Comparison of ENCODE assay signal across 10 cellular contexts in genomic region chr1:41504126-41505035, GRCh38. TPM values are rescaled to one million over a fixed set of nuclear protein-coding genes. Genes with fewer than 3 reads are reported as not detected.
DNase-seq lines count a peak whose midpoint lies in the region; ATAC-seq and TF ChIP-seq lines count a peak whose summit lies in the region.
"Had no signal": no experiment of that assay in that cellular context is flagged by ENCODE, and none has a peak within 500 bp of the region (broad histone marks: within the 10 kb centered on the region; RNA-seq: fewer than 3 reads in every experiment).

No MANE protein-coding gene starts in this region.

- H3K23ac ChIP-seq in IMR-90 (ENCODE audit: low read depth, low read length) = no peak overlapping the region

- no peak overlapping the region for H4K5ac ChIP-seq in IMR-90 (ENCODE audit: low read depth, low read length)

- no peak overlapping the region for H2BK5ac ChIP-seq in IMR-90 (ENCODE audit: low read depth, low read length, poor library complexity, severe bottlenecking)

- H2BK20ac ChIP-seq in IMR-90 (ENCODE audit: low read depth, low read length) = no peak overlapping the region

- no peak for TF ChIP-seq POLR2A in IMR-90 (IDR thresholded peaks at IDR 0.05; ENCODE audit: low read depth, low read length)

- CTCF ChIA-PET in IMR-90 (lab: Yijun Ruan, JAX) = no interaction called here

- TF ChIP-seq RAD21 in IMR-90 (IDR thresholded peaks at IDR 0.05; ENCODE audit: low read length) = no peak

- WGBS in IMR-90 (ENCODE audit: extremely low coverage in 2 of 2, insufficient read length in 1 of 2), 2 experiments = 83% methylated on average over 9 of the region's 15 CpGs; no CpG with 5 or more reads in 1 of the 2 experiments
- 73% methylated on average over 15 of the region's 15 CpGs for WGBS in right cardiac atrium

- dilution Hi-C loops in IMR-90 (cut with HindIII; ENCODE audit: low sequenced_read_pairs, unreplicated experiment) = no loop called here

- H3K9me3 ChIP-seq in IMR-90 (ENCODE audit: control insufficient read depth, insufficient read depth, low read length) (no peaks in the 10 kb centered on the region), right cardiac atrium (ENCODE audit: control insufficient read depth, low read length) (no peaks in the 10 kb centered on the region)

- no peaks in the 10 kb centered on the region for H3K36me3 ChIP-seq in IMR-90 (ENCODE audit: control insufficient read depth, insufficient read depth, low read length)

- H2AK5ac ChIP-seq in IMR-90 (ENCODE audit: low read depth, low read length) = peak overlapping the region; percentile 0; the same call in 1 of the 2 replicates

- BruUV-seq in IMR-90 (replicated peaks; lab: Mats Ljungman, UMichigan) = no TSS peak

- TF ChIP-seq CTCF in IMR-90 (conservative IDR thresholded peaks at IDR 0.05; ENCODE audit: low read depth, low read length) = no peak
- TF ChIP-seq CTCF in GM10266 (IDR thresholded peaks at IDR 0.05; ENCODE audit: control insufficient read depth, insufficient read depth, low read depth, missing control alignments) = no peak

- no peak overlapping the region for H4K8ac ChIP-seq in IMR-90 (ENCODE audit: low read depth in 2 of 2, low read length in 2 of 2)

- H2AFZ ChIP-seq in IMR-90 (replicated peaks; ENCODE audit: low read length, poor library complexity) = no peak overlapping the region

- no peaks in the 10 kb centered on the region for H4K20me1 ChIP-seq in IMR-90 (ENCODE audit: insufficient read depth, low read length)

- H3K18ac ChIP-seq in IMR-90 (ENCODE audit: low read depth, low read length) = no peak overlapping the region

- H3K4me2 ChIP-seq in IMR-90 (ENCODE audit: low read depth, low read length) = no peak overlapping the region

- H3K9ac ChIP-seq in IMR-90 (ENCODE audit: low read depth, low read length) = no peak overlapping the region

- H3K27ac ChIP-seq in IMR-90 (ENCODE audit: insufficient read depth, low read length) = no peak overlapping the region
- peak overlapping the region; percentile 22 for H3K27ac ChIP-seq in right cardiac atrium (ENCODE audit: low read length)

- no peak overlapping the region for H2BK120ac ChIP-seq in IMR-90 (ENCODE audit: low read depth, low read length)

- no peak overlapping the region for H3K56ac ChIP-seq in IMR-90 (ENCODE audit: extremely low read depth, insufficient read depth, low read length)

- H4K91ac ChIP-seq in IMR-90 (ENCODE audit: insufficient read depth, low read depth, low read length) = no peak overlapping the region

- H3K4me3 ChIP-seq in IMR-90 (ENCODE audit: insufficient read depth, low read depth, low read length) (no peak overlapping the region), right cardiac atrium (ENCODE audit: low read length) (no peak overlapping the region)

- H3K9me1 ChIP-seq in IMR-90 (ENCODE audit: insufficient read depth, low read length) = no peaks in the 10 kb centered on the region

- H2AK9ac ChIP-seq in IMR-90 (replicated peaks; ENCODE audit: low read depth, low read length, poor library complexity) = peak overlapping the region; percentile 8

- H3K4me1 ChIP-seq in IMR-90 (ENCODE audit: control insufficient read depth, insufficient read depth, low read length) (peaks cover 2% of the 10 kb centered on the region; the same call in 1 of the 2 replicates), right cardiac atrium (ENCODE audit: control insufficient read depth, insufficient read depth, low read length) (peaks cover 3% of the 10 kb centered on the region)

- in situ Hi-C loops in Caki2 (cut with HindIII; ENCODE audit: low pct_unique_long_range_greater_than_20kb, low sequenced_read_pairs) (no loop called here), IMR-90 (cut with MboI; ENCODE audit: low sequenced_read_pairs) (no loop called here)

- no peak overlapping the region for H2BK15ac ChIP-seq in IMR-90 (ENCODE audit: low read depth, low read length)

- no peaks in the 10 kb centered on the region for H3K79me1 ChIP-seq in IMR-90 (ENCODE audit: low read depth in 1 of 2, low read length in 2 of 2)

- POLR2A ChIA-PET in IMR-90 (lab: Charles Lee; ENCODE audit: unreplicated experiment) = no interaction called here

- DNase-seq in Caki2 (ENCODE audit: low read depth) (peak; percentile 32), IMR-90 (peak; percentile 68), right cardiac atrium (peak in 1 of 3 donors; percentile 50), amniotic stem cell (lab: John Stamatoyannopoulos, UW) (no peak), GM10266 (ENCODE audit: extremely low spot score) (no peak)

- intact Hi-C loops in IMR-90 (cut with micrococcal nuclease) (no loop called here), right cardiac atrium (cut with DNase I) (no loop called here)

- ATAC-seq in IMR-90 (ENCODE audit: low read depth) = peak; percentile 39
- peak; percentile 59 for ATAC-seq in SK-N-SH treated with all-trans-retinoic acid at 6 μM for 48 hours
- ATAC-seq in right cardiac atrium = peak in 1 of 2 donors; percentile 5
- no peak for ATAC-seq in GM19452 (IDR thresholded peaks at IDR 0.05; ENCODE audit: unreplicated experiment)
- no peak for ATAC-seq in HG02678 (IDR thresholded peaks at IDR 0.05; ENCODE audit: unreplicated experiment)

- no peak overlapping the region for H3K4ac ChIP-seq in IMR-90 (ENCODE audit: low read depth, low read length)

- no peak overlapping the region for H3K14ac ChIP-seq in IMR-90 (replicated peaks; ENCODE audit: low read depth, low read length)

- H3K27me3 ChIP-seq in IMR-90 (ENCODE audit: control insufficient read depth, insufficient read depth, low read length) (no peaks in the 10 kb centered on the region; the same call in 1 of the 2 replicates), right cardiac atrium (ENCODE audit: control insufficient read depth, insufficient read depth) (no peaks in the 10 kb centered on the region)

TF ChIP-seq in IMR-90, 13 proteins besides CTCF, POLR2A, EP300 and RAD21 (continues in another document):
- TF ChIP-seq RFX5 (IDR thresholded peaks at IDR 0.05; ENCODE audit: low read depth, low read length) (no peak), CHD1 (IDR thresholded peaks at IDR 0.05; ENCODE audit: low read depth, low read length) (no peak), NFE2L2 (IDR thresholded peaks at IDR 0.05; ENCODE audit: low read depth, low read length) (no peak), MXI1 (IDR thresholded peaks at IDR 0.05; ENCODE audit: borderline replicate concordance, low read depth, low read length) (no peak), CEBPB (IDR thresholded peaks at IDR 0.05; ENCODE audit: low read depth, low read length) (no peak), ELK1 (IDR thresholded peaks at IDR 0.05; ENCODE audit: borderline replicate concordance, low read depth, low read length) (no peak), SMC3 (IDR thresholded peaks at IDR 0.05; ENCODE audit: low read depth, low read length) (no peak), FOS (IDR thresholded peaks at IDR 0.05; ENCODE audit: low read depth, low read length) (no peak)
- TF ChIP-seq, protein P1, sequence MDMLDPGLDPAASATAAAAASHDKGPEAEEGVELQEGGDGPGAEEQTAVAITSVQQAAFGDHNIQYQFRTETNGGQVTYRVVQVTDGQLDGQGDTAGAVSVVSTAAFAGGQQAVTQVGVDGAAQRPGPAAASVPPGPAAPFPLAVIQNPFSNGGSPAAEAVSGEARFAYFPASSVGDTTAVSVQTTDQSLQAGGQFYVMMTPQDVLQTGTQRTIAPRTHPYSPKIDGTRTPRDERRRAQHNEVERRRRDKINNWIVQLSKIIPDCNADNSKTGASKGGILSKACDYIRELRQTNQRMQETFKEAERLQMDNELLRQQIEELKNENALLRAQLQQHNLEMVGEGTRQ (IDR thresholded peaks at IDR 0.05; ENCODE audit: low read depth, low read length) = no peak

TF ChIP-seq in SK-N-SH treated with all-trans-retinoic acid at 6 μM for 48 hours, 23 proteins besides CTCF, POLR2A, EP300 and RAD21:
- no peak for TF ChIP-seq ZC3H10 (CRISPR knock-in tag; IDR thresholded peaks at IDR 0.05)
- TF ChIP-seq GLIS3 (CRISPR knock-in tag; IDR thresholded peaks at IDR 0.05) = no peak
- no peak for TF ChIP-seq ZNF8 (CRISPR knock-in tag; IDR thresholded peaks at IDR 0.05)
- TF ChIP-seq, protein P2, sequence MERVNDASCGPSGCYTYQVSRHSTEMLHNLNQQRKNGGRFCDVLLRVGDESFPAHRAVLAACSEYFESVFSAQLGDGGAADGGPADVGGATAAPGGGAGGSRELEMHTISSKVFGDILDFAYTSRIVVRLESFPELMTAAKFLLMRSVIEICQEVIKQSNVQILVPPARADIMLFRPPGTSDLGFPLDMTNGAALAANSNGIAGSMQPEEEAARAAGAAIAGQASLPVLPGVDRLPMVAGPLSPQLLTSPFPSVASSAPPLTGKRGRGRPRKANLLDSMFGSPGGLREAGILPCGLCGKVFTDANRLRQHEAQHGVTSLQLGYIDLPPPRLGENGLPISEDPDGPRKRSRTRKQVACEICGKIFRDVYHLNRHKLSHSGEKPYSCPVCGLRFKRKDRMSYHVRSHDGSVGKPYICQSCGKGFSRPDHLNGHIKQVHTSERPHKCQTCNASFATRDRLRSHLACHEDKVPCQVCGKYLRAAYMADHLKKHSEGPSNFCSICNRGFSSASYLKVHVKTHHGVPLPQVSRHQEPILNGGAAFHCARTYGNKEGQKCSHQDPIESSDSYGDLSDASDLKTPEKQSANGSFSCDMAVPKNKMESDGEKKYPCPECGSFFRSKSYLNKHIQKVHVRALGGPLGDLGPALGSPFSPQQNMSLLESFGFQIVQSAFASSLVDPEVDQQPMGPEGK (CRISPR knock-in tag; IDR thresholded peaks at IDR 0.05; ENCODE audit: borderline replicate concordance) = no peak

RNA-seq across cellular contexts. Expression of gene EDN2, which starts 19.9 kb away (rescaled TPM):
- 6.1 and 8.9 TPM in 2 replicates for total RNA-seq in Caki2 (2014; rRNA removed; shearing (Covaris generic); ENCODE audit: low replicate concordance)
- total RNA-seq in IMR-90 (2012; rRNA removed) (not detected in 2 replicates), right cardiac atrium (under 1 TPM; 0.31 to 0.56 (median 0.38) TPM)
- polyA plus RNA-seq in IMR-90 (2012; rRNA removed) (0.22 and 0.27 TPM in 2 replicates), right cardiac atrium (0.07 TPM)
- polyA plus RNA-seq in IMR-90 (2012; cell fraction: cytosol; rRNA removed) = 0.05 and 0.14 TPM in 2 replicates
- 0.69 and 1.0 TPM in 2 replicates for polyA plus RNA-seq in IMR-90 (2012; cell fraction: nucleus; rRNA removed; ENCODE audit: low replicate concordance)
- total RNA-seq: activated CD8-positive, alpha-beta memory T cell treated with anti-CD3 and anti-CD28 coated beads for 36 hours; NCI-H460 had no signal

Comparison
In these comparisons a context has a peak if more than half of its experiments do, and no peak if none do; other contexts are left out.
1. DNase-seq: peak in Caki2 (single experiment) and IMR-90 (single experiment); none in amniotic stem cell (single experiment) and GM10266 (single experiment).
2. ATAC-seq: peak in IMR-90 (single experiment) and SK-N-SH treated with all-trans-retinoic acid at 6 μM for 48 hours (single experiment); none in GM19452 (single experiment) and HG02678 (single experiment).